ENCODE assay signal across 10 cellular contexts in the genomic region with DNA sequence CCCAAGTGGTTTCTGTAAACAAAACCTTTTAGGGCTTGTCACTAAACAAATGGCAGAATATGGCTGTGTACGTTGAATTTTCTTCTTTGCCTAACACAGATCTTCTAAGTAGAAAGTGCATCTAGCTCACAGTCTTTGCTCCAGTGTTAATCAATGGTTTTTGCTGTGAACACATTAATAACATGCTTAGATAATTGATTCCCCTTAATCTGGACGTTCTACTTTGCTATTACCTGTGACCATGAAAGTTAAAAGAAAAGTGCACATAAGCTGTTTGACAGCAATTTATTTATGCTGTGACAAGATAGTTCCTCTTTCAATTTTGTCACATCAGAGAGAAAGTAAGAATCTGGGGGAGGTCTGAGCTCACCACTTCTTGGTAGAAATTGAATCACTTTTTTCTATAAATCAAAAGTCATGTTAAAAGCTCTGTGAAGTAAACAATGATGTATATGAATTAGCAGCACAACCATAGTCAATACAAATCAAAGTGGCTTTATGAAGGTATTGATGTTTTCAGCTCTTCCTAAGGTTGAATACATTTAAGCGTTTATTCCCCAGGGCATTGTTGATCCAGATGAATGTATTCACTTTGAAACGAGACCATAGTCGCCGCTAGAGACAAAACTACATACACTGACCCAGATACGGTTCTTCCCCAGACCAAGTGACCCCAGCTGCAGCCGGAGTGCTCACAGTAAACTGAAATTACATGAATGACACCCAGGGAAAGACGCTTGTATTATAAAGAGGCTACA.
DNase-seq lines count a peak whose midpoint lies in the region; ATAC-seq and TF ChIP-seq lines count a peak whose summit lies in the region.
"Had no signal": no experiment of that assay in that cellular context is flagged by ENCODE, and none has a peak within 500 bp of the region (broad histone marks: within the 10 kb centered on the region; RNA-seq: fewer than 3 reads in every experiment).

No MANE protein-coding gene starts in this region.

- peak overlapping the region; percentile 92 for H2AFZ ChIP-seq in OCI-LY7 (ENCODE audit: low read length)

- H3K79me2 ChIP-seq in OCI-LY7 (ENCODE audit: insufficient read depth, low read depth, low read length) = no peaks in the 10 kb centered on the region

- no peaks in the 10 kb centered on the region; a peak in 1 of 22 replicates for H3K36me3 ChIP-seq in BLaER1 treated with 17β-estradiol and CSF1 and Interleukin-3, amounts not matched to agents 10 nM and 100 nM
- H3K36me3 ChIP-seq in OCI-LY7 (ENCODE audit: insufficient read depth, low read length) (no peaks in the 10 kb centered on the region), right atrium auricular region (no peaks in the 10 kb centered on the region)

- no peaks in the 10 kb centered on the region for H3K27me3 ChIP-seq in BLaER1 treated with 17β-estradiol and CSF1 and Interleukin-3, amounts not matched to agents 10 nM and 100 nM
- no peaks in the 10 kb centered on the region for H3K27me3 ChIP-seq in right atrium auricular region

- H3K9ac ChIP-seq in BLaER1 treated with 17β-estradiol and CSF1 and Interleukin-3, amounts not matched to agents 10 nM and 100 nM = peak overlapping the region in 4 of 11 experiments; percentile 22 to 56 (median 49); a peak in 9 of 22 replicates

- H3K4me1 ChIP-seq in BLaER1 treated with 17β-estradiol and CSF1 and Interleukin-3, amounts not matched to agents 10 nM and 100 nM = peaks cover 50 to 80% (median 66%) of the 10 kb centered on the region in 10 experiments
- H3K4me1 ChIP-seq in OCI-LY7 (ENCODE audit: insufficient read depth, low read length, poor library complexity, severe bottlenecking) = peaks cover 66% of the 10 kb centered on the region
- peaks cover 0 to 20% of the 10 kb centered on the region in 2 donors for H3K4me1 ChIP-seq in right atrium auricular region

- DNase-seq in OCI-LY7 (ENCODE audit: low spot score) = peak; percentile 90
- no peak for DNase-seq in endothelial cell (ENCODE audit: low spot score)
- no peak for DNase-seq in NCI-H526 treated with DMSO at 0.1 percent for 48 hours (lab: John Stamatoyannopoulos, UW)
- no peak for DNase-seq in NCI-H446 (lab: John Stamatoyannopoulos, UW)
- DNase-seq in right atrium auricular region (ENCODE audit: low spot score) = no peak
- DNase-seq: cortex of kidney had no signal

- no peak overlapping the region for H3K4me3 Mint-ChIP-seq in endothelial cell (ENCODE audit: unreplicated experiment)

- TF ChIP-seq CTCF in OCI-LY7 (conservative IDR thresholded peaks at IDR 0.05; ENCODE audit: low read length) = peak; percentile 36; the same call in 1 of the 2 replicates
- TF ChIP-seq CTCF in endothelial cell (IDR thresholded peaks at IDR 0.05; ENCODE audit: unreplicated experiment) = no peak
- no peak for TF ChIP-seq CTCF in right atrium auricular region (IDR thresholded peaks at IDR 0.05)

- BruUV-seq in OCI-LY7 (replicated peaks; lab: Mats Ljungman, UMichigan) = no TSS peak

- intact Hi-C loops in OCI-LY7 (cut with micrococcal nuclease; ENCODE audit: unreplicated experiment) = loop anchor here (2.0 kb wide), 2 partner anchors 86 to 172 kb away; no protein-coding TSS in a partner anchor

- H3K9me3 ChIP-seq in BLaER1 treated with 17β-estradiol and CSF1 and Interleukin-3, amounts not matched to agents 10 nM and 100 nM (replicated peaks in 1 of 11) = peaks cover 0 to 29% (median 18%) of the 10 kb centered on the region in 11 experiments; a peak in 16 of 22 replicates
- no peaks in the 10 kb centered on the region for H3K9me3 ChIP-seq in OCI-LY7 (ENCODE audit: low read length)
- H3K9me3 ChIP-seq in right atrium auricular region = no peaks in the 10 kb centered on the region

- no peaks in the 10 kb centered on the region for H3K9me2 ChIP-seq in OCI-LY7 (ENCODE audit: insufficient read depth, low read length)

- ATAC-seq in GM19372 (IDR thresholded peaks at IDR 0.05; ENCODE audit: low read depth, unreplicated experiment) (peak; percentile 85), HG03064 (IDR thresholded peaks at IDR 0.05; ENCODE audit: low read depth, unreplicated experiment) (peak; percentile 89)

- H3K27me3 Mint-ChIP-seq in endothelial cell (ENCODE audit: unreplicated experiment) = peaks cover 2% of the 10 kb centered on the region

- peak overlapping the region in 3 of 10 experiments; percentile 22 to 51 (median 41); a peak in 5 of 20 replicates for H3K4me3 ChIP-seq in BLaER1 treated with 17β-estradiol and CSF1 and Interleukin-3, amounts not matched to agents 10 nM and 100 nM
- H3K4me3 ChIP-seq in OCI-LY7 (ENCODE audit: low read depth, low read length, poor library complexity, severe bottlenecking) = peak overlapping the region; percentile 62
- H3K4me3 ChIP-seq in right atrium auricular region = no peak overlapping the region
- H3K4me3 ChIP-seq: lung had no signal

- peak overlapping the region; percentile 58 to 85 (median 76) for H3K4me2 ChIP-seq in BLaER1 treated with 17β-estradiol and CSF1 and Interleukin-3, amounts not matched to agents 10 nM and 100 nM
- H3K4me2 ChIP-seq in OCI-LY7 (ENCODE audit: low read length) = peak overlapping the region; percentile 98

- CTCF ChIA-PET in OCI-LY7 (lab: Charles Lee; ENCODE audit: unreplicated experiment) = interaction anchor here (0.6 to 1.0 kb wide), 5 partner anchors 9 to 863 kb away, joined by 3 read pairs; no protein-coding TSS in a partner anchor

- H3K4me1 Mint-ChIP-seq in endothelial cell (ENCODE audit: unreplicated experiment) = no peaks in the 10 kb centered on the region

- no peak overlapping the region for H3K27ac Mint-ChIP-seq in endothelial cell (ENCODE audit: unreplicated experiment)

- no peaks in the 10 kb centered on the region for H3K36me3 Mint-ChIP-seq in endothelial cell (ENCODE audit: low read depth, unreplicated experiment)

- peak overlapping the region in 7 of 11 experiments; percentile 15 to 51 (median 23); a peak in 12 of 22 replicates for H3K27ac ChIP-seq in BLaER1 treated with 17β-estradiol and CSF1 and Interleukin-3, amounts not matched to agents 10 nM and 100 nM
- H3K27ac ChIP-seq in OCI-LY7 (ENCODE audit: low read depth, low read length, poor library complexity, severe bottlenecking) (peak overlapping the region; percentile 88), right atrium auricular region (no peak overlapping the region)

- POLR2A ChIA-PET in OCI-LY7 (lab: Charles Lee) = interaction anchor here (0.7 to 2.7 kb wide), 28 partner anchors 9 to 324 kb away, joined by 3 to 30 read pairs (median 4); no protein-coding TSS in a partner anchor

- no peaks in the 10 kb centered on the region for H4K20me1 ChIP-seq in BLaER1 treated with 17β-estradiol and CSF1 and Interleukin-3, amounts not matched to agents 10 nM and 100 nM
- H4K20me1 ChIP-seq in OCI-LY7 (ENCODE audit: insufficient read depth, low read length) = no peaks in the 10 kb centered on the region

- no peaks in the 10 kb centered on the region for H3K9me3 Mint-ChIP-seq in endothelial cell (ENCODE audit: unreplicated experiment)

Comparison
In these comparisons a context has a peak if more than half of its experiments do, and no peak if none do; other contexts are left out.
1. H3K27ac ChIP-seq: peak in BLaER1 treated with 17β-estradiol and CSF1 and Interleukin-3, amounts not matched to agents 10 nM and 100 nM (7 of 11) and OCI-LY7 (single experiment); none in right atrium auricular region (0 of 2).